Comparison of ENCODE assay signal across 8 cellular contexts in the genomic region with DNA sequence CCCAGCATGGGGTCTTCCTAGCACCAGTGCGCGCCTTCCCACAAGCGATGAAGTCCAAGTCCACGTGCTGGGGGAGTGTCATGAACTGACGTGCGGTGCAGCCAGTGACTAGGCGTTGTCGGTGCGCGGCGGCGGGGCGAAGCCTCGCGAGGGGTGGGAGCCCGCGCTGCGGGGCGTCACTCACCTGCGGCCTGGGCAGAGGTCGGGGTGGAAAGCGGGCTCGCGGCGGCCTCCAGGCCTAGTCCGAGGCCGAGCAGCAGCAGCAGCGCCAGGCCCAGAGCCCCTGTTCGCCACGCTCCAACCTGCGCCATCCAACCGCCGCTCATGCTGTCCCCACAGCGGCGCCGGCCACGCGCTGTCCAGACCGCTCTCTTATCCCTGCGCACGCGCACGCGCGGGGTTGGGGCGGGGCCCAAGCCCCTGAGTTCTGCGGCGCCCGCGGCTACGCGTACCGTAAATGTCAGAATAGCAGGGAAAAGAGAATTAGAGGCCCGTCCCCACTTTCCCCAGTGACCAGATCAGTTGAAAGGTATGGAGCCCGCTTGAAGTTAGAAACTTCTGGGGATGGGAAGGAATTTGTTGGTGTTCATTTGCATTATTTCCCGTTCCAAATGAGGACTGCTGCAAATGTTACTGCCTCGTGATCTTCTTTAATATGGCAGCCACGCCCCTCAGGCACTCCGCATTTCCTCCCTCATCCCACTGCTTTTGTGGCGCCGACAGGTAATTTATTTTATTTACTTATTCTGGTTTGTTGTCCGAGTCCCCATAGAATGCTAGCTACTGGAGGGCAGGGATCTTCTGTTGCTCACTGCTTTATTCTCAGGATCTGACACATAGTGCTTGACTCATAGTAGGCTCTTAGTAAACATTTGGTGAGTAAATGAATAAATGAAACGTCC. TPM values are rescaled to one million over a fixed set of nuclear protein-coding genes. Genes with fewer than 3 reads are reported as not detected.
DNase-seq lines count a peak whose midpoint lies in the region; ATAC-seq and TF ChIP-seq lines count a peak whose summit lies in the region.

A gene (minus strand): TSS at position 394 of the 902 bp plus-strand sequence. CDS start 68 bp downstream, at position 326.

- H3K9me3 Mint-ChIP-seq in neural crest cell: no peaks in the 10 kb centered on the region
- H3K9me3 Mint-ChIP-seq in stimulated activated naive CD8-positive, alpha-beta T cell treated with anti-CD3 and anti-CD28 coated beads, Interleukin-15, amount 100 ng/mL, for 72 hours: no peaks in the 10 kb centered on the region

- ATAC-seq in GM21786 (IDR thresholded peaks at IDR 0.05; ENCODE audit: unreplicated experiment) (peak; percentile 71), RWPE2 (ENCODE audit: low read depth) (peak; percentile 87)
- ATAC-seq in stimulated activated naive CD8-positive, alpha-beta T cell treated with anti-CD3 and anti-CD28 coated beads, Interleukin-15, amount 100 ng/mL, for 72 hours: peak; percentile 95

- no peaks in the 10 kb centered on the region for H3K27me3 Mint-ChIP-seq in neural crest cell (ENCODE audit: low read depth)
- H3K27me3 Mint-ChIP-seq in stimulated activated naive CD8-positive, alpha-beta T cell treated with anti-CD3 and anti-CD28 coated beads, Interleukin-15, amount 100 ng/mL, for 72 hours: no peaks in the 10 kb centered on the region

- peak within 1 kb of the TSS; percentile 57 for H3K4me3 ChIP-seq in RWPE2 (ENCODE audit: severe bottlenecking)
- H3K4me3 ChIP-seq in foreskin fibroblast (ENCODE audit: low read depth in 1 of 2, low read length in 2 of 2): peak within 1 kb of the TSS; percentile 52 to 61

- H3K4me1 Mint-ChIP-seq in neural crest cell: peaks cover 28% of the 10 kb centered on the region
- peaks cover 56% of the 10 kb centered on the region for H3K4me1 Mint-ChIP-seq in stimulated activated naive CD8-positive, alpha-beta T cell treated with anti-CD3 and anti-CD28 coated beads, Interleukin-15, amount 100 ng/mL, for 72 hours

- no peaks in the 10 kb centered on the region for H3K36me3 Mint-ChIP-seq in neural crest cell (ENCODE audit: low read depth)

- H3K4me3 Mint-ChIP-seq in neural crest cell: peak within 1 kb of the TSS; percentile 91
- H3K4me3 Mint-ChIP-seq in stimulated activated naive CD8-positive, alpha-beta T cell treated with anti-CD3 and anti-CD28 coated beads, Interleukin-15, amount 100 ng/mL, for 72 hours: peak within 1 kb of the TSS; percentile 91 to 93

- no peaks in the 10 kb centered on the region for H3K9me3 ChIP-seq in RWPE2 (ENCODE audit: severe bottlenecking)

- DNase-seq in DMS79 (lab: John Stamatoyannopoulos, UW) (peak; percentile 77), M059J (ENCODE audit: low read depth) (peak; percentile 89), RWPE2 (ENCODE audit: low spot score) (peak; percentile 85), activated gamma-delta T cell (lab: John Stamatoyannopoulos, UW) (peak; percentile 81), foreskin fibroblast (peak; percentile 87 to 96), neural crest cell (ENCODE audit: low read depth, low spot score) (peak; percentile 88)
- DNase-seq in stimulated activated naive CD8-positive, alpha-beta T cell treated with anti-CD3 and anti-CD28 coated beads, Interleukin-15, amount 100 ng/mL, for 72 hours: peak; percentile 84 to 87

- H3K27me3 ChIP-seq in RWPE2 (ENCODE audit: insufficient read depth, poor library complexity, severe bottlenecking): no peaks in the 10 kb centered on the region

- peak within 1 kb of the TSS; percentile 97 for H3K27ac Mint-ChIP-seq in neural crest cell (ENCODE audit: unreplicated experiment)
- peak within 1 kb of the TSS; percentile 97 for H3K27ac Mint-ChIP-seq in stimulated activated naive CD8-positive, alpha-beta T cell treated with anti-CD3 and anti-CD28 coated beads, Interleukin-15, amount 100 ng/mL, for 72 hours

- TF ChIP-seq CTCF in RWPE2 (IDR thresholded peaks at IDR 0.05; ENCODE audit: poor library complexity, severe bottlenecking) (no peak), foreskin fibroblast (IDR thresholded peaks at IDR 0.05; ENCODE audit: low read depth, low read length) (no peak), neural crest cell (conservative IDR thresholded peaks at IDR 0.05) (no peak)

- H3K27ac ChIP-seq in RWPE2 (ENCODE audit: poor library complexity, severe bottlenecking): peak within 1 kb of the TSS; percentile 30

- peaks cover 3% of the 10 kb centered on the region for H3K4me1 ChIP-seq in RWPE2 (ENCODE audit: insufficient read depth, poor library complexity, severe bottlenecking)

- peaks cover 25% of the 10 kb centered on the region for H3K36me3 ChIP-seq in RWPE2 (ENCODE audit: low read depth)

RNA-seq across cellular contexts. Expression of the gene that starts here (rescaled TPM):
- 207 and 214 TPM in 2 replicates for total RNA-seq in M059J (2014; rRNA removed; shearing (Covaris generic))
- 64.5 and 68.5 TPM in 2 replicates for total RNA-seq in neural crest cell

Comparison
In these comparisons a context has a peak if more than half of its experiments do, and no peak if none do; other contexts are left out.
1. Peak in every context shown above with its lines: DNase-seq, ATAC-seq, H3K4me3 ChIP-seq and H3K27ac ChIP-seq.